Comparison of ENCODE assay signal across 15 cellular contexts in genomic region chr19:12698138-12698537, GRCh38. TPM values are rescaled to one million over a fixed set of nuclear protein-coding genes. Genes with fewer than 3 reads are reported as not detected.
DNase-seq lines count a peak whose midpoint lies in the region; ATAC-seq and TF ChIP-seq lines count a peak whose summit lies in the region.
"Had no signal": no experiment of that assay in that cellular context is flagged by ENCODE, and none has a peak within 500 bp of the region (broad histone marks: within the 10 kb centered on the region; RNA-seq: fewer than 3 reads in every experiment).

No MANE protein-coding gene starts in this region.

- peaks cover 25% of the 10 kb centered on the region for H3K36me3 Mint-ChIP-seq in T-helper 2 cell treated with Interferon-gamma antibody and Interleukin-4, amounts not matched to agents 5 μg/mL and 100 μg/mL, for 36 hours (ENCODE audit: low read depth)
- peaks cover 0 to 8% of the 10 kb centered on the region in 2 donors for H3K36me3 Mint-ChIP-seq in activated naive CD4-positive, alpha-beta T cell treated with anti-CD3 and anti-CD28 coated beads, Interleukin-2, amount 50 U/mL, for 72 hours
- peaks cover 27% of the 10 kb centered on the region for H3K36me3 Mint-ChIP-seq in nephron (ENCODE audit: low read depth)

- ATAC-seq in activated naive CD4-positive, alpha-beta T cell treated with anti-CD3 and anti-CD28 coated beads, Interleukin-2, amount 50 U/mL, for 72 hours, result no peak
- ATAC-seq: A549, body of pancreas, left ventricle myocardium superior had no signal

- H3K27ac Mint-ChIP-seq in T-helper 2 cell treated with Interferon-gamma antibody and Interleukin-4, amounts not matched to agents 5 μg/mL and 100 μg/mL, for 36 hours, result peak overlapping the region; percentile 82
- peak overlapping the region; percentile 38 to 58 for H3K27ac Mint-ChIP-seq in activated naive CD4-positive, alpha-beta T cell treated with anti-CD3 and anti-CD28 coated beads, Interleukin-2, amount 50 U/mL, for 72 hours
- H3K27ac Mint-ChIP-seq in nephron, result peak overlapping the region; percentile 43 to 55 (median 47)

- H3K27me3 ChIP-seq in HL-60 (ENCODE audit: insufficient read depth, poor library complexity, severe bottlenecking), result no peaks in the 10 kb centered on the region
- H3K27me3 ChIP-seq: body of pancreas had no signal

- no peak for DNase-seq in T-helper 2 cell treated with Interferon-gamma antibody and Interleukin-4, amounts not matched to agents 5 μg/mL and 100 μg/mL, for 36 hours (ENCODE audit: low spot score)
- no peak for DNase-seq in T-helper 2 cell
- DNase-seq in HL-60 (ENCODE audit: low read depth in 1 of 2, low spot score in 1 of 2), result peak in 1 of 2 experiments; percentile 37
- no peak for DNase-seq in activated naive CD4-positive, alpha-beta T cell treated with anti-CD3 and anti-CD28 coated beads, Interleukin-2, amount 50 U/mL, for 72 hours (ENCODE audit: low spot score in 2 of 2)
- no peak for DNase-seq in NCI-H1092 treated with DMSO at 0.1 percent for 48 hours (lab: John Stamatoyannopoulos, UW)
- no peak for DNase-seq in ecto neural progenitor cell (ENCODE audit: low spot score)
- DNase-seq in COR-L47 (lab: John Stamatoyannopoulos, UW), result no peak
- DNase-seq: body of pancreas; Calu3; left ventricle myocardium superior; stimulated activated naive CD4-positive, alpha-beta T cell had no signal

- H3K9me3 Mint-ChIP-seq in T-helper 2 cell treated with Interferon-gamma antibody and Interleukin-4, amounts not matched to agents 5 μg/mL and 100 μg/mL, for 36 hours, result no peaks in the 10 kb centered on the region
- no peaks in the 10 kb centered on the region for H3K9me3 Mint-ChIP-seq in activated naive CD4-positive, alpha-beta T cell treated with anti-CD3 and anti-CD28 coated beads, Interleukin-2, amount 50 U/mL, for 72 hours
- no peaks in the 10 kb centered on the region for H3K9me3 Mint-ChIP-seq in nephron

- no peak overlapping the region for H3K4me3 ChIP-seq in HL-60 (replicated peaks; ENCODE audit: insufficient read depth, low read length)
- H3K4me3 ChIP-seq: A549, body of pancreas had no signal

- TF ChIP-seq CTCF in HL-60 (IDR thresholded peaks at IDR 0.05; ENCODE audit: insufficient read depth, low read length), result no peak
- no peak for TF ChIP-seq CTCF in nephron (IDR thresholded peaks at IDR 0.05; ENCODE audit: unreplicated experiment in 3 of 3)

- H3K27me3 Mint-ChIP-seq in T-helper 2 cell treated with Interferon-gamma antibody and Interleukin-4, amounts not matched to agents 5 μg/mL and 100 μg/mL, for 36 hours (ENCODE audit: low read depth), result no peaks in the 10 kb centered on the region
- H3K27me3 Mint-ChIP-seq in nephron (ENCODE audit: low read depth), result no peaks in the 10 kb centered on the region

- peak overlapping the region; percentile 62 for H3K4me3 Mint-ChIP-seq in T-helper 2 cell treated with Interferon-gamma antibody and Interleukin-4, amounts not matched to agents 5 μg/mL and 100 μg/mL, for 36 hours
- H3K4me3 Mint-ChIP-seq in nephron, result peak overlapping the region; percentile 76 to 87 (median 86)

- peak overlapping the region; percentile 82 for H3K27ac ChIP-seq in HL-60 (replicated peaks)
- H3K27ac ChIP-seq: A549, body of pancreas had no signal

- H3K4me1 Mint-ChIP-seq in T-helper 2 cell treated with Interferon-gamma antibody and Interleukin-4, amounts not matched to agents 5 μg/mL and 100 μg/mL, for 36 hours (ENCODE audit: low read depth), result peaks cover 4% of the 10 kb centered on the region
- peaks cover 10% of the 10 kb centered on the region for H3K4me1 Mint-ChIP-seq in nephron

RNA-seq across cellular contexts. Expression of gene FBXW9, which starts 1.7 kb away (rescaled TPM):
- 1 to 10 TPM; 7.1 to 9.5 TPM for total RNA-seq in activated naive CD4-positive, alpha-beta T cell treated with anti-CD3 and anti-CD28 coated beads, Interleukin-2, amount 50 U/mL, for 72 hours

RNA-seq across cellular contexts. Expression of gene GNG14, which starts 10.3 kb away (rescaled TPM):
- total RNA-seq in activated naive CD4-positive, alpha-beta T cell treated with anti-CD3 and anti-CD28 coated beads, Interleukin-2, amount 50 U/mL, for 72 hours, result not detected
- total RNA-seq: body of pancreas, Calu3, HT1080, left ventricle myocardium superior, skeletal muscle tissue had no signal

RNA-seq across cellular contexts. Expression of gene DHPS, which starts 16.5 kb away (rescaled TPM):
- total RNA-seq in activated naive CD4-positive, alpha-beta T cell treated with anti-CD3 and anti-CD28 coated beads, Interleukin-2, amount 50 U/mL, for 72 hours, result 100 to 1,000 TPM; 148 to 193 TPM

RNA-seq across cellular contexts. Expression of gene TNPO2, which starts 25.6 kb away (rescaled TPM):
- total RNA-seq in activated naive CD4-positive, alpha-beta T cell treated with anti-CD3 and anti-CD28 coated beads, Interleukin-2, amount 50 U/mL, for 72 hours, result 100 to 1,000 TPM in 1 of 2 donors, 10 to 100 TPM in 1; 89.6 to 100 TPM

RNA-seq across cellular contexts. Expression of gene WDR83, which starts 31.5 kb away (rescaled TPM):
- total RNA-seq in activated naive CD4-positive, alpha-beta T cell treated with anti-CD3 and anti-CD28 coated beads, Interleukin-2, amount 50 U/mL, for 72 hours, result 10 to 100 TPM; 14.9 to 21.8 TPM
